Comparison of ENCODE assay signal across 7 cellular contexts in genomic region chr3:81186412-81186811, GRCh38.
"Had no signal": no experiment of that assay in that cellular context is flagged by ENCODE, and none has a peak within 500 bp of the region (broad histone marks: within the 10 kb centered on the region; RNA-seq: fewer than 3 reads in every experiment).

No MANE protein-coding gene starts in this region.

- H3K4me1 Mint-ChIP-seq: IgD-negative memory B cell had no signal

- ATAC-seq: HepG2 had no signal

- H3K27ac Mint-ChIP-seq: H9, IgD-negative memory B cell had no signal

- H3K27ac ChIP-seq: HL-60 had no signal

- H3K27me3 Mint-ChIP-seq: IgD-negative memory B cell had no signal

- DNase-seq: GOT3, H9, HCEC 1CT, KBM-7 had no signal

- H3K4me3 Mint-ChIP-seq: H9, IgD-negative memory B cell had no signal
